Comparison of ENCODE assay signal across 1 cellular context in genomic region chr7:46411236-46411635, GRCh38.
TF ChIP-seq lines count a peak whose summit lies in the region.

No MANE protein-coding gene starts in this region.

TF ChIP-seq in IMR-90, 13 proteins besides CTCF, POLR2A, EP300 and RAD21 (continued from another document):
- no peak for TF ChIP-seq USF2 (IDR thresholded peaks at IDR 0.05; ENCODE audit: low read depth, low read length)
- no peak for TF ChIP-seq MAZ (IDR thresholded peaks at IDR 0.05; ENCODE audit: borderline replicate concordance, low read depth, low read length)
